Comparison of ENCODE assay signal across 20 cellular contexts in genomic region chr3:47870702-47871255, GRCh38.
DNase-seq lines count a peak whose midpoint lies in the region; ATAC-seq, FAIRE-seq and TF ChIP-seq lines count a peak whose summit lies in the region.
"Had no signal": no experiment of that assay in that cellular context is flagged by ENCODE, and none has a peak within 500 bp of the region (broad histone marks: within the 10 kb centered on the region; RNA-seq: fewer than 3 reads in every experiment).

No MANE protein-coding gene starts in this region.

- peaks cover 19% of the 10 kb centered on the region for H3K36me3 Mint-ChIP-seq in neural crest cell (ENCODE audit: low read depth)

- intact Hi-C loops in mammary epithelial cell (cut with micrococcal nuclease): no loop called here
- intact Hi-C loops in cardiac septum (cut with DNase I): no loop called here

- no peaks in the 10 kb centered on the region for H4K20me1 ChIP-seq in mammary epithelial cell (ENCODE audit: insufficient read depth, low read length)
- H4K20me1 ChIP-seq: BLaER1 had no signal

- H3K27me3 Mint-ChIP-seq in neural crest cell (ENCODE audit: low read depth): no peaks in the 10 kb centered on the region
- H3K27me3 Mint-ChIP-seq: CD4-positive, CD25-positive, alpha-beta regulatory T cell had no signal

- CTCF ChIA-PET in mammary epithelial cell (lab: Charles Lee; ENCODE audit: low non-redundant PET): no interaction called here

- FAIRE-seq in small intestine (lab: Jason Lieb, UNC): no peak
- FAIRE-seq: G401.6, H1, HepG2, HTR-8/SVneo had no signal

- H2AFZ ChIP-seq in mammary epithelial cell (ENCODE audit: low read depth, low read length): no peak overlapping the region

- no peak overlapping the region for H3K9ac ChIP-seq in mammary epithelial cell (ENCODE audit: insufficient read depth, low read length)
- H3K9ac ChIP-seq: BLaER1 had no signal

- no peaks in the 10 kb centered on the region for H3K79me2 ChIP-seq in mammary epithelial cell (ENCODE audit: insufficient read depth, low read length)

- TSS peak; percentile 12 for BruUV-seq in mammary epithelial cell (replicated peaks; lab: Mats Ljungman, UMichigan)

- ATAC-seq in GM21825 (IDR thresholded peaks at IDR 0.05; ENCODE audit: unreplicated experiment) (no peak), HG02763 (IDR thresholded peaks at IDR 0.05; ENCODE audit: unreplicated experiment) (no peak)
- ATAC-seq: HepG2 had no signal

- H3K9me3 Mint-ChIP-seq in neural crest cell: no peaks in the 10 kb centered on the region
- H3K9me3 Mint-ChIP-seq: CD4-positive, CD25-positive, alpha-beta regulatory T cell had no signal

- peak; percentile 38 for DNase-seq in activated CD8-positive, alpha-beta memory T cell treated with anti-CD3 and anti-CD28 coated beads, Interleukin-2, amount 50 U/mL, for 48 hours
- DNase-seq in activated CD8-positive, alpha-beta memory T cell treated with anti-CD3 and anti-CD28 coated beads for 24 hours: no peak
- DNase-seq in mammary epithelial cell: no peak
- no peak for DNase-seq in neural crest cell (ENCODE audit: low read depth, low spot score)
- no peak for DNase-seq in small intestine
- DNase-seq in cardiac septum (ENCODE audit: low spot score): no peak
- DNase-seq: AML-193; CD4-positive, CD25-positive, alpha-beta regulatory T cell; DMS153; DMS79 treated with DMSO at 0.1 percent for 48 hours; EL had no signal

- H3K4me1 ChIP-seq in mammary epithelial cell (ENCODE audit: insufficient read depth, low read length) (peaks cover 10% of the 10 kb centered on the region), small intestine (ENCODE audit: control insufficient read depth in 2 of 2, insufficient read depth in 1 of 2, low read depth in 1 of 2, low read length in 1 of 2) (no peaks in the 10 kb centered on the region)
- H3K4me1 ChIP-seq: BLaER1, HAP-1 had no signal

- WGBS in mammary epithelial cell (ENCODE audit: low coverage, missing lambda C conversion rate): 100% methylated on average over 9 of the region's 12 CpGs
- 95 to 97% (median 95%) methylated on average over 12 of the region's 12 CpGs for WGBS in small intestine, 3 donors

- H3K4me3 ChIP-seq in mammary epithelial cell (replicated peaks in 1 of 3; ENCODE audit: insufficient read depth in 1 of 3, low read depth in 2 of 3, low read length in 3 of 3): no peak overlapping the region
- no peak overlapping the region for H3K4me3 ChIP-seq in small intestine (ENCODE audit: low read depth in 1 of 2, low read length in 2 of 2)
- H3K4me3 ChIP-seq: BLaER1, HAP-1 had no signal

- H3K27ac Mint-ChIP-seq in neural crest cell (ENCODE audit: unreplicated experiment): peak overlapping the region; percentile 82

- H3K27me3 ChIP-seq in mammary epithelial cell (ENCODE audit: insufficient read depth, low read length) (no peaks in the 10 kb centered on the region), small intestine (ENCODE audit: control insufficient read depth in 2 of 2, insufficient read depth in 2 of 2, low read length in 2 of 2) (no peaks in the 10 kb centered on the region)
- H3K27me3 ChIP-seq: BLaER1 had no signal

- in situ Hi-C loops in mammary epithelial cell (cut with MboI; ENCODE audit: low sequenced_read_pairs in 2 of 2): no loop called here

- no peak for TF ChIP-seq CTCF in mammary epithelial cell (conservative IDR thresholded peaks at IDR 0.05 in 1 of 2, IDR thresholded peaks at IDR 0.05 in 1 of 2; ENCODE audit: extremely low read depth in 1 of 2, insufficient read depth in 1 of 2, low read depth in 1 of 2, low read length in 2 of 2)
- no peak for TF ChIP-seq CTCF in neural crest cell (conservative IDR thresholded peaks at IDR 0.05)

- H3K27ac ChIP-seq in mammary epithelial cell (ENCODE audit: insufficient read depth, low read depth, low read length) (no peak overlapping the region), small intestine (ENCODE audit: low read depth in 1 of 2, low read length in 1 of 2) (no peak overlapping the region)
- H3K27ac ChIP-seq: 22Rv1, BLaER1 had no signal

- dilution Hi-C loops in mammary epithelial cell (cut with HindIII; ENCODE audit: low sequenced_read_pairs): no loop called here

- no peak overlapping the region for H3K4me3 Mint-ChIP-seq in neural crest cell
- H3K4me3 Mint-ChIP-seq: CD4-positive, CD25-positive, alpha-beta regulatory T cell had no signal

- H3K36me3 ChIP-seq in mammary epithelial cell (ENCODE audit: insufficient read depth, low read length) (peaks cover 24% of the 10 kb centered on the region), small intestine (ENCODE audit: control insufficient read depth in 2 of 2, insufficient read depth in 2 of 2, low read length in 2 of 2) (peaks cover 12 to 19% of the 10 kb centered on the region in 2 donors)

- no peak overlapping the region for H3K4me2 ChIP-seq in mammary epithelial cell (ENCODE audit: insufficient read depth, low read depth, low read length)
- H3K4me2 ChIP-seq: BLaER1 had no signal

- peaks cover 8% of the 10 kb centered on the region for H3K4me1 Mint-ChIP-seq in neural crest cell
- H3K4me1 Mint-ChIP-seq: CD4-positive, CD25-positive, alpha-beta regulatory T cell had no signal

- no peaks in the 10 kb centered on the region for H3K9me3 ChIP-seq in mammary epithelial cell (replicated peaks; ENCODE audit: insufficient read depth, low read length)
- H3K9me3 ChIP-seq in small intestine (ENCODE audit: control insufficient read depth, low read depth): no peaks in the 10 kb centered on the region
- H3K9me3 ChIP-seq: BLaER1, HAP-1 had no signal
